Comparison of ENCODE assay signal across 29 cellular contexts in genomic region chr16:50615891-50616290, GRCh38.
DNase-seq lines count a peak whose midpoint lies in the region; ATAC-seq, FAIRE-seq and TF ChIP-seq lines count a peak whose summit lies in the region.
"Had no signal": no experiment of that assay in that cellular context is flagged by ENCODE, and none has a peak within 500 bp of the region (broad histone marks: within the 10 kb centered on the region; RNA-seq: fewer than 3 reads in every experiment).

No MANE protein-coding gene starts in this region.

- peaks cover 17% of the 10 kb centered on the region for H3K27me3 Mint-ChIP-seq in astrocyte (ENCODE audit: low read depth, unreplicated experiment)
- H3K27me3 Mint-ChIP-seq in glutamatergic neuron (ENCODE audit: unreplicated experiment): peaks cover 6% of the 10 kb centered on the region
- H3K27me3 Mint-ChIP-seq in activated T-cell treated with anti-CD3 and anti-CD28 coated beads, Interleukin-2, amount 50 U/mL, for 72 hours (ENCODE audit: low read depth): no peaks in the 10 kb centered on the region
- H3K27me3 Mint-ChIP-seq: activated CD8-positive, alpha-beta T cell treated with anti-CD3 and anti-CD28 coated beads for 36 hours; activated naive CD8-positive, alpha-beta T cell; CD4-positive, alpha-beta memory T cell; central memory CD8-positive, alpha-beta T cell; stimulated activated naive CD8-positive, alpha-beta T cell treated with anti-CD3 and anti-CD28 coated beads, Interleukin-15, Interleukin-2, amounts not matched to agents 100 ng/mL and 50 ng/mL, for 24 hours had no signal

- H3K27ac Mint-ChIP-seq in astrocyte (ENCODE audit: unreplicated experiment) (no peak overlapping the region), glutamatergic neuron (ENCODE audit: unreplicated experiment) (peak overlapping the region; percentile 8)
- no peak overlapping the region for H3K27ac Mint-ChIP-seq in activated T-cell treated with anti-CD3 and anti-CD28 coated beads, Interleukin-2, amount 50 U/mL, for 72 hours
- H3K27ac Mint-ChIP-seq: activated CD8-positive, alpha-beta T cell treated with anti-CD3 and anti-CD28 coated beads for 36 hours; activated naive CD8-positive, alpha-beta T cell; stimulated activated naive CD8-positive, alpha-beta T cell treated with anti-CD3 and anti-CD28 coated beads, Interleukin-15, Interleukin-2, amounts not matched to agents 100 ng/mL and 50 ng/mL, for 24 hours had no signal

- peaks cover 2% of the 10 kb centered on the region for H3K9me3 Mint-ChIP-seq in astrocyte (ENCODE audit: unreplicated experiment)
- H3K9me3 Mint-ChIP-seq in glutamatergic neuron (ENCODE audit: unreplicated experiment): peaks cover 10% of the 10 kb centered on the region
- no peaks in the 10 kb centered on the region for H3K9me3 Mint-ChIP-seq in activated T-cell treated with anti-CD3 and anti-CD28 coated beads, Interleukin-2, amount 50 U/mL, for 72 hours
- H3K9me3 Mint-ChIP-seq: activated CD8-positive, alpha-beta T cell treated with anti-CD3 and anti-CD28 coated beads for 36 hours; CD4-positive, alpha-beta memory T cell; central memory CD8-positive, alpha-beta T cell; stimulated activated naive CD8-positive, alpha-beta T cell treated with anti-CD3 and anti-CD28 coated beads, Interleukin-15, Interleukin-2, amounts not matched to agents 100 ng/mL and 50 ng/mL, for 24 hours had no signal

- H3K27ac ChIP-seq in astrocyte (ENCODE audit: low read depth, low read length) (no peak overlapping the region), rectal smooth muscle tissue (ENCODE audit: low read depth, low read length) (peak overlapping the region; percentile 75)
- H3K27ac ChIP-seq: 22Rv1, neutrophil, prostate gland, SJCRH30 had no signal

- H3K4me3 Mint-ChIP-seq in astrocyte (ENCODE audit: unreplicated experiment) (no peak overlapping the region), glutamatergic neuron (ENCODE audit: unreplicated experiment) (no peak overlapping the region)
- no peak overlapping the region for H3K4me3 Mint-ChIP-seq in activated T-cell treated with anti-CD3 and anti-CD28 coated beads, Interleukin-2, amount 50 U/mL, for 72 hours
- H3K4me3 Mint-ChIP-seq: activated CD8-positive, alpha-beta T cell treated with anti-CD3 and anti-CD28 coated beads for 36 hours; activated naive CD8-positive, alpha-beta T cell; CD4-positive, alpha-beta memory T cell; central memory CD8-positive, alpha-beta T cell; stimulated activated naive CD8-positive, alpha-beta T cell treated with anti-CD3 and anti-CD28 coated beads, Interleukin-15, Interleukin-2, amounts not matched to agents 100 ng/mL and 50 ng/mL, for 24 hours had no signal

- no peaks in the 10 kb centered on the region for H3K36me3 Mint-ChIP-seq in astrocyte (ENCODE audit: low read depth, unreplicated experiment)
- H3K36me3 Mint-ChIP-seq in glutamatergic neuron (ENCODE audit: unreplicated experiment): peaks cover 5% of the 10 kb centered on the region
- no peaks in the 10 kb centered on the region for H3K36me3 Mint-ChIP-seq in activated T-cell treated with anti-CD3 and anti-CD28 coated beads, Interleukin-2, amount 50 U/mL, for 72 hours (ENCODE audit: insufficient read depth in 2 of 2)
- H3K36me3 Mint-ChIP-seq: CD4-positive, alpha-beta memory T cell had no signal

- no peaks in the 10 kb centered on the region for H4K20me1 ChIP-seq in astrocyte (ENCODE audit: insufficient read depth, low read length)

- no peak overlapping the region for H2AFZ ChIP-seq in astrocyte (ENCODE audit: low read depth, low read length)

- no peaks in the 10 kb centered on the region for H3K27me3 ChIP-seq in astrocyte (ENCODE audit: insufficient read depth, low read length)
- H3K27me3 ChIP-seq in rectal smooth muscle tissue (ENCODE audit: control insufficient read depth, insufficient read depth, low read length): no peaks in the 10 kb centered on the region
- H3K27me3 ChIP-seq: heart left ventricle, Peyer's patch had no signal

- DNase-seq in NCI-H2171 treated with DMSO at 0.1 percent for 48 hours (lab: John Stamatoyannopoulos, UW) (peak; percentile 50), NCI-H2171 (lab: John Stamatoyannopoulos, UW) (no peak), astrocyte (ENCODE audit: low read depth) (peak; percentile 27), glutamatergic neuron (no peak), RCC 7860 (ENCODE audit: low spot score) (no peak)
- DNase-seq in activated T-cell treated with anti-CD3 and anti-CD28 coated beads, Interleukin-2, amount 50 U/mL, for 72 hours: no peak
- DNase-seq: activated CD4-positive, CD25-positive, alpha-beta regulatory T cell; activated CD8-positive, alpha-beta T cell treated with anti-CD3 and anti-CD28 coated beads for 36 hours; CD4-positive, alpha-beta memory T cell; heart left ventricle; Kasumi-1; kidney glomerular epithelial cell; mammary epithelial cell; NCI-H187 treated with DMSO at 0.1 percent for 48 hours; NCI-H69; Peyer's patch; SJCRH30; T-helper 1 cell had no signal

- H3K4me2 ChIP-seq in astrocyte (ENCODE audit: low read length): no peak overlapping the region

- H3K9me3 ChIP-seq in astrocyte (ENCODE audit: insufficient read depth, low read depth, low read length): peaks cover 1% of the 10 kb centered on the region
- H3K9me3 ChIP-seq: heart left ventricle, neutrophil, Peyer's patch, prostate gland, SJCRH30 had no signal

- no peaks in the 10 kb centered on the region for H3K36me3 ChIP-seq in astrocyte (ENCODE audit: insufficient read depth, low read length)
- no peaks in the 10 kb centered on the region for H3K36me3 ChIP-seq in rectal smooth muscle tissue (ENCODE audit: control insufficient read depth, insufficient read depth, low read length)
- H3K36me3 ChIP-seq: heart left ventricle, neutrophil, Peyer's patch, prostate gland, SJCRH30 had no signal

- TF ChIP-seq CTCF in astrocyte (IDR thresholded peaks at IDR 0.05; ENCODE audit: insufficient read depth, low read depth, low read length): no peak
- TF ChIP-seq CTCF in glutamatergic neuron (IDR thresholded peaks at IDR 0.05; ENCODE audit: partially characterized antibody, unreplicated experiment): no peak

- ATAC-seq in activated T-cell treated with anti-CD3 and anti-CD28 coated beads, Interleukin-2, amount 50 U/mL, for 72 hours (replicated peaks in 1 of 2): no peak
- ATAC-seq in GM18870 (IDR thresholded peaks at IDR 0.05; ENCODE audit: unreplicated experiment): no peak
- ATAC-seq: activated CD8-positive, alpha-beta T cell treated with anti-CD3 and anti-CD28 coated beads for 36 hours had no signal

- H3K4me1 ChIP-seq in astrocyte (ENCODE audit: insufficient read depth, low read length) (peaks cover 20% of the 10 kb centered on the region), rectal smooth muscle tissue (ENCODE audit: control insufficient read depth, insufficient read depth, low read length) (peaks cover 53% of the 10 kb centered on the region)

- H3K4me3 ChIP-seq in astrocyte (ENCODE audit: insufficient read depth, low read depth, low read length) (no peak overlapping the region), rectal smooth muscle tissue (ENCODE audit: low read length) (no peak overlapping the region)
- H3K4me3 ChIP-seq: heart left ventricle, Peyer's patch, prostate gland, SJCRH30, skin epidermis had no signal

- H3K4me1 Mint-ChIP-seq in astrocyte (ENCODE audit: low read depth, unreplicated experiment) (peaks cover 29% of the 10 kb centered on the region), glutamatergic neuron (ENCODE audit: low read depth, unreplicated experiment) (peaks cover 47% of the 10 kb centered on the region)
- peaks cover 27% of the 10 kb centered on the region for H3K4me1 Mint-ChIP-seq in activated T-cell treated with anti-CD3 and anti-CD28 coated beads, Interleukin-2, amount 50 U/mL, for 72 hours (ENCODE audit: low read depth)

- no peaks in the 10 kb centered on the region for H3K79me2 ChIP-seq in astrocyte (ENCODE audit: insufficient read depth, low read length)

- H3K9ac ChIP-seq in astrocyte (ENCODE audit: low read length) (no peak overlapping the region), rectal smooth muscle tissue (ENCODE audit: low read length) (no peak overlapping the region)

- FAIRE-seq in astrocyte (lab: Jason Lieb, UNC): no peak
- FAIRE-seq in RCC 7860 (lab: Jason Lieb, UNC): no peak
- FAIRE-seq: endometrium, H54 had no signal

Comparison
In these comparisons a context has a peak if more than half of its experiments do, and no peak if none do; other contexts are left out.
1. DNase-seq: peak in NCI-H2171 treated with DMSO at 0.1 percent for 48 hours (single experiment) and astrocyte (single experiment); none in NCI-H2171 (single experiment), glutamatergic neuron (single experiment), RCC 7860 (single experiment) and activated T-cell treated with anti-CD3 and anti-CD28 coated beads, Interleukin-2, amount 50 U/mL, for 72 hours (0 of 2).